Comparison of ENCODE assay signal across 27 cellular contexts in genomic region chr13:105008606-105009005, GRCh38.
"Had no signal": no experiment of that assay in that cellular context is flagged by ENCODE, and none has a peak within 500 bp of the region (broad histone marks: within the 10 kb centered on the region; RNA-seq: fewer than 3 reads in every experiment).

No MANE protein-coding gene starts in this region.

- DNase-seq: activated CD4-positive, alpha-beta T cell treated with anti-CD3 and anti-CD28 coated beads, Interleukin-2, amount 50 U/mL, for 1 hour; activated CD8-positive, alpha-beta T cell treated with anti-CD3 and anti-CD28 coated beads for 36 hours; activated naive CD8-positive, alpha-beta T cell treated with anti-CD3 and anti-CD28 coated beads, Interleukin-2, amount 50 U/mL, for 24 hours; activated T-cell treated with anti-CD3 and anti-CD28 coated beads, Interleukin-2, amount 50 U/mL, for 48 hours; anterior cingulate cortex; effector CD8-positive, alpha-beta T cell; esophagus squamous epithelium; islet precursor cell; left cardiac atrium; mammary epithelial cell; naive thymus-derived CD4-positive, alpha-beta T cell; occipital lobe; psoas muscle; sigmoid colon; small intestine; stimulated activated CD4-positive, alpha-beta T cell treated with anti-CD3 and anti-CD28 coated beads, Interleukin-4, amount 100 ng/mL, for 4 hours; stimulated activated CD8-positive, alpha-beta memory T cell treated with anti-CD3 and anti-CD28 coated beads, Interleukin-4, amount 100 ng/mL, for 48 hours; stimulated activated naive CD8-positive, alpha-beta T cell treated with anti-CD3 and anti-CD28 coated beads, Interleukin-15, amount 100 ng/mL, for 72 hours; substantia nigra; T-helper 9 cell; upper lobe of left lung had no signal

- ATAC-seq: activated CD8-positive, alpha-beta T cell treated with anti-CD3 and anti-CD28 coated beads for 36 hours; activated naive CD8-positive, alpha-beta T cell treated with anti-CD3 and anti-CD28 coated beads, Interleukin-2, amount 50 U/mL, for 24 hours; left cardiac atrium; naive thymus-derived CD4-positive, alpha-beta T cell; psoas muscle; stimulated activated memory B cell treated with anti-CD40 and anti-IgM and Interleukin-4, amounts not matched to agents 10 μg/mL and 1 μg/mL and 100 μg/mL, for 72 hours; stimulated activated naive CD8-positive, alpha-beta T cell treated with anti-CD3 and anti-CD28 coated beads, Interleukin-15, amount 100 ng/mL, for 72 hours; WTC11 had no signal

- H3K27me3 ChIP-seq: breast epithelium, esophagus squamous epithelium, sigmoid colon, upper lobe of left lung, vagina had no signal

- H3K4me1 ChIP-seq: breast epithelium, esophagus squamous epithelium, parathyroid adenoma, psoas muscle, sigmoid colon, upper lobe of left lung, vagina had no signal

- H3K9me3 ChIP-seq: breast epithelium, esophagus squamous epithelium, psoas muscle, upper lobe of left lung, vagina had no signal

- H3K27ac ChIP-seq: breast epithelium, epithelial cell of prostate, esophagus squamous epithelium, parathyroid adenoma, psoas muscle, sigmoid colon, upper lobe of left lung, vagina had no signal

- H3K4me3 ChIP-seq: breast epithelium, esophagus squamous epithelium, psoas muscle, sigmoid colon, upper lobe of left lung, vagina had no signal

- H3K36me3 ChIP-seq: breast epithelium, esophagus squamous epithelium, sigmoid colon, upper lobe of left lung, vagina had no signal

- H3K9ac ChIP-seq: parathyroid adenoma had no signal

- H2AFZ ChIP-seq: parathyroid adenoma had no signal
